ENCODE assay signal across 13 cellular contexts in the genomic region with DNA sequence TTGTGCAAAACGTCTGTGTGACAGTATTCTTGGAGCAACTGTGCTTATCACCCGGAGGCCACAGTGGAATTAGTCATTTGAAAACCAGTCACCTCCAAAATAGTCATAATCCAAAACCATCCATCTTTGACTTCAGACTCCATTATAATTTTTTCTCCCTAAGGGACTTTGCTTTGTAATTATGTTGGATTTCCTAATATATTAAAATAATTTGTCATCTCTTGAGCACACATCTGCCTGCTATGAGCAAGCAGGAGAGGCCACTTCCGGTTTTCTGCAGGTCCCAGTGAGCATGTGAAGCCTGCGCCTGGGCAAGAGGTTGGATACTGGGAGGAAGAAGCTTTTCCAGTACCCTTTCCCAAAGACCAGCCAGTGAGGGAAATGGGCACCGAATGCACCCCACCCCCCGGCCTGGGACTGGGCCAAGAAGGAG. TPM values are rescaled to one million over a fixed set of nuclear protein-coding genes. Genes with fewer than 3 reads are reported as not detected.
DNase-seq lines count a peak whose midpoint lies in the region; ATAC-seq and TF ChIP-seq lines count a peak whose summit lies in the region.
"Had no signal": no experiment of that assay in that cellular context is flagged by ENCODE, and none has a peak within 500 bp of the region (broad histone marks: within the 10 kb centered on the region; RNA-seq: fewer than 3 reads in every experiment).

No MANE protein-coding gene starts in this region.

- no peak for TF ChIP-seq CTCF in MCF 10A (IDR thresholded peaks at IDR 0.05; ENCODE audit: unreplicated experiment)
- TF ChIP-seq CTCF in breast epithelium (IDR thresholded peaks at IDR 0.05) = no peak
- TF ChIP-seq CTCF in RWPE1 (conservative IDR thresholded peaks at IDR 0.05; ENCODE audit: low read depth) = no peak
- no peak for TF ChIP-seq CTCF in foreskin keratinocyte (conservative IDR thresholded peaks at IDR 0.05)
- TF ChIP-seq CTCF in upper lobe of right lung (IDR thresholded peaks at IDR 0.05) = no peak

- H3K27ac ChIP-seq in breast epithelium (no peak overlapping the region), RWPE1 (peak overlapping the region; percentile 66), foreskin keratinocyte (peak overlapping the region; percentile 5), upper lobe of right lung (peak overlapping the region; percentile 60)
- H3K27ac ChIP-seq: thoracic aorta, VCaP had no signal

- intact Hi-C loops in MCF 10A (cut with micrococcal nuclease) = loop anchor here (5.0 kb wide), 1 partner anchor 88 kb away; a partner anchor contains a TSS
- intact Hi-C loops in breast epithelium (cut with DNase I; ENCODE audit: low total_unique reads) = no loop called here
- intact Hi-C loops in upper lobe of right lung (cut with DNase I) = no loop called here

- POLR2A ChIA-PET in MCF 10A (lab: Yijun Ruan, JAX) (interaction anchor here (0.8 to 6.8 kb wide), 8 partner anchors 10 to 588 kb away, joined by 3 to 80 read pairs (median 8); a partner anchor contains a TSS), RWPE1 (lab: Yijun Ruan, JAX; ENCODE audit: low non-redundant PET) (no interaction called here)

- H3K27me3 Mint-ChIP-seq in MCF 10A (ENCODE audit: insufficient read depth, unreplicated experiment) = no peaks in the 10 kb centered on the region
- H3K27me3 Mint-ChIP-seq: activated naive CD8-positive, alpha-beta T cell; central memory CD8-positive, alpha-beta T cell had no signal

- BruUV-seq in MCF 10A (replicated peaks; lab: Mats Ljungman, UMichigan) = no TSS peak

- H3K27me3 ChIP-seq in breast epithelium = no peaks in the 10 kb centered on the region
- H3K27me3 ChIP-seq in foreskin keratinocyte = no peaks in the 10 kb centered on the region
- no peaks in the 10 kb centered on the region for H3K27me3 ChIP-seq in upper lobe of right lung

- H3K4me1 ChIP-seq in breast epithelium (no peaks in the 10 kb centered on the region), foreskin keratinocyte (peaks cover 22% of the 10 kb centered on the region), upper lobe of right lung (peaks cover 81% of the 10 kb centered on the region)

- H3K4me3 ChIP-seq in breast epithelium (no peak overlapping the region), upper lobe of right lung (no peak overlapping the region)
- H3K4me3 ChIP-seq: thoracic aorta had no signal

- H3K36me3 Mint-ChIP-seq in MCF 10A (ENCODE audit: insufficient read depth, unreplicated experiment) = peaks cover 16% of the 10 kb centered on the region

- H3K4me3 Mint-ChIP-seq in MCF 10A (ENCODE audit: unreplicated experiment) = no peak overlapping the region
- H3K4me3 Mint-ChIP-seq: activated naive CD8-positive, alpha-beta T cell; central memory CD8-positive, alpha-beta T cell had no signal

- peaks cover 56% of the 10 kb centered on the region for H3K4me1 Mint-ChIP-seq in MCF 10A (ENCODE audit: insufficient read depth, unreplicated experiment)

- no peak for TF ChIP-seq POLR2A in breast epithelium (IDR thresholded peaks at IDR 0.05)

- no peaks in the 10 kb centered on the region for H3K36me3 ChIP-seq in breast epithelium
- no peaks in the 10 kb centered on the region for H3K36me3 ChIP-seq in upper lobe of right lung
- H3K36me3 ChIP-seq: thoracic aorta had no signal

- peak overlapping the region; percentile 87 for H3K27ac Mint-ChIP-seq in MCF 10A (ENCODE audit: low read depth, unreplicated experiment)

- H3K9me3 ChIP-seq in breast epithelium = no peaks in the 10 kb centered on the region
- H3K9me3 ChIP-seq in upper lobe of right lung = no peaks in the 10 kb centered on the region
- H3K9me3 ChIP-seq: thoracic aorta had no signal

- CTCF ChIA-PET in MCF 10A (lab: Yijun Ruan, JAX) = interaction anchor here (0.7 to 7.0 kb wide), 5 partner anchors 11 to 574 kb away, joined by 4 to 83 read pairs (median 5); no protein-coding TSS in a partner anchor
- CTCF ChIA-PET in RWPE1 (lab: Yijun Ruan, JAX) = no interaction called here

- ATAC-seq in foreskin keratinocyte (peak; percentile 42), upper lobe of right lung (no peak), GM21576 (IDR thresholded peaks at IDR 0.05; ENCODE audit: unreplicated experiment) (no peak), HG03378 (IDR thresholded peaks at IDR 0.05; ENCODE audit: unreplicated experiment) (no peak)

- no peaks in the 10 kb centered on the region for H3K9me3 Mint-ChIP-seq in MCF 10A (ENCODE audit: unreplicated experiment)
- H3K9me3 Mint-ChIP-seq: central memory CD8-positive, alpha-beta T cell had no signal

- peak; percentile 57 for DNase-seq in MCF 10A (ENCODE audit: unreplicated experiment)
- DNase-seq in breast epithelium (ENCODE audit: low spot score in 2 of 2) = no peak
- DNase-seq in RWPE1 (ENCODE audit: low spot score) = no peak
- DNase-seq in foreskin keratinocyte = peak; percentile 25 to 74
- DNase-seq in upper lobe of right lung = no peak
- DNase-seq in NCI-H1930 (lab: John Stamatoyannopoulos, UW) = no peak
- DNase-seq: NCI-H2081 treated with DMSO at 0.1 percent for 48 hours had no signal

RNA-seq across cellular contexts. Expression of a gene that starts 57.7 kb away (rescaled TPM):
- total RNA-seq in MCF 10A (2022) (321 and 341 TPM in 2 replicates), breast epithelium (10 to 100 TPM; 39.8 to 68.8 (median 60.3) TPM), foreskin keratinocyte (207 and 211 TPM in 2 replicates), upper lobe of right lung (50.9 TPM)
- 171 and 184 TPM in 2 replicates for polyA plus RNA-seq in foreskin keratinocyte

Comparison
In these comparisons a context has a peak if more than half of its experiments do, and no peak if none do; other contexts are left out.
1. DNase-seq: peak in MCF 10A (single experiment) and foreskin keratinocyte (2 of 2); none in breast epithelium (0 of 2), RWPE1 (single experiment), upper lobe of right lung (single experiment) and NCI-H1930 (0 of 2).
2. H3K27ac ChIP-seq: peak in RWPE1 (single experiment), foreskin keratinocyte (single experiment) and upper lobe of right lung (single experiment); none in breast epithelium (0 of 2).